ENCODE assay signal across 8 cellular contexts in the genomic region with DNA sequence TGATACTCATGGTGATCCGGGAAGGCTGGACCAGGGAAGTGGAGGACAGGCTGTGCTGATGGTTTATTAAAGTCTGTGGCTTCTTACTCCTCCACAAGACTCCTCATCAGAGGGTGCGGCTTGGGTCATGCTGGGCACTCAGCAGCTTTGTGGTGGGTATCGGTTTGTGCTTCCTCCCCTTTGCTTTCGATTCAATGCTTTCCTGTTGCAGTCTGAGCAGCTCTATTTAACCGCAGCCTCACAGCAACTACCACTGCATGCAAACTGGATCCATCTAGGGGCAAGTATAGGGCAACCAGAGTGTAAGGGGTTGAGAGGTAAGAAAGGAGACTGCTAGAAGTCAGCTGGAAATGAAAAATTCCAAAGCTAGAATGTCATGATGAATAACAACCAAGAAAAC. TPM values are rescaled to one million over a fixed set of nuclear protein-coding genes. Genes with fewer than 3 reads are reported as not detected.
DNase-seq lines count a peak whose midpoint lies in the region; ATAC-seq, FAIRE-seq and TF ChIP-seq lines count a peak whose summit lies in the region.
"Not testable (repeated sequence)": the region's sequence is repeated elsewhere in the genome, so short reads cannot be mapped to it uniquely, and the experiment has no call there.
"Had no signal": no experiment of that assay in that cellular context is flagged by ENCODE, and none has a peak within 500 bp of the region (broad histone marks: within the 10 kb centered on the region; RNA-seq: fewer than 3 reads in every experiment).

No MANE protein-coding gene starts in this region.

- not testable (repeated sequence) for TF ChIP-seq EP300 in GM12878 (IDR thresholded peaks at IDR 0.05; ENCODE audit: borderline replicate concordance in 1 of 2, control insufficient read depth in 1 of 2, low read depth in 2 of 2, low read length in 2 of 2)

- not testable (repeated sequence) for H3K36me3 Mint-ChIP-seq in naive thymus-derived CD4-positive, alpha-beta T cell

- not testable (repeated sequence) for TF ChIP-seq RAD21 in GM12878 (IDR thresholded peaks at IDR 0.05; ENCODE audit: insufficient read depth, low read depth, low read length)

- CTCF ChIA-PET in GM12878 (lab: Yijun Ruan, JAX); naive thymus-derived CD4-positive, alpha-beta T cell (lab: Charles Lee): not testable (repeated sequence)

- H3K4me3 Mint-ChIP-seq in naive thymus-derived CD4-positive, alpha-beta T cell: not testable (repeated sequence)

- not testable (repeated sequence) for H2AFZ ChIP-seq in GM12878 (ENCODE audit: control insufficient read depth, low read depth, low read length)

- not testable (repeated sequence) for DNase-seq in GM12878 (ENCODE audit: low read depth, low spot score); naive thymus-derived CD4-positive, alpha-beta T cell

- H4K20me1 ChIP-seq in GM12878 (ENCODE audit: control insufficient read depth, insufficient read depth): not testable (repeated sequence)

- not testable (repeated sequence) for H3K4me3 ChIP-seq in GM12878; naive thymus-derived CD4-positive, alpha-beta T cell (ENCODE audit: low read length)

- not testable (repeated sequence) for H3K4me1 Mint-ChIP-seq in naive thymus-derived CD4-positive, alpha-beta T cell

- not testable (repeated sequence) for H3K9me3 ChIP-seq in GM12878 (replicated peaks; ENCODE audit: control insufficient read depth, insufficient read depth, low read length); naive thymus-derived CD4-positive, alpha-beta T cell (ENCODE audit: control insufficient read depth in 2 of 3, low read length in 3 of 3)

- RAD21 ChIA-PET in GM12878 (lab: Charles Lee; ENCODE audit: unreplicated experiment): not testable (repeated sequence)

- not testable (repeated sequence) for H3K27me3 Mint-ChIP-seq in naive thymus-derived CD4-positive, alpha-beta T cell

- not testable (repeated sequence) for H3K27ac Mint-ChIP-seq in naive thymus-derived CD4-positive, alpha-beta T cell

- POLR2A ChIA-PET in GM12878 (lab: Charles Lee); naive thymus-derived CD4-positive, alpha-beta T cell (lab: Charles Lee): not testable (repeated sequence)

- no CpG with 5 or more reads among the region's 5 CpGs for WGBS in GM12878 (ENCODE audit: insufficient coverage, insufficient replicate concordance, low lambda C conversion rate, missing lambda C conversion rate)

- not testable (repeated sequence) for H3K27me3 ChIP-seq in GM12878 (replicated peaks in 1 of 2; ENCODE audit: control insufficient read depth in 2 of 2, insufficient read depth in 2 of 2, low read length in 1 of 2); naive thymus-derived CD4-positive, alpha-beta T cell (ENCODE audit: control insufficient read depth in 2 of 2, insufficient read depth in 2 of 2, low read length in 2 of 2)

- intact Hi-C loops in GM12878 (cut with micrococcal nuclease; ENCODE audit: unreplicated experiment); naive thymus-derived CD4-positive, alpha-beta T cell (cut with micrococcal nuclease): not testable (repeated sequence)

- H3K9me3 Mint-ChIP-seq in naive thymus-derived CD4-positive, alpha-beta T cell: not testable (repeated sequence)

- ATAC-seq in GM18870 (IDR thresholded peaks at IDR 0.05; ENCODE audit: unreplicated experiment) (peak; percentile 92), GM21367 (IDR thresholded peaks at IDR 0.05; ENCODE audit: unreplicated experiment) (peak; percentile 90), HG02678 (IDR thresholded peaks at IDR 0.05; ENCODE audit: unreplicated experiment) (peak; percentile 99), HG03103 (IDR thresholded peaks at IDR 0.05; ENCODE audit: low read depth, unreplicated experiment) (peak; percentile 83), HG03575 (IDR thresholded peaks at IDR 0.05; ENCODE audit: extremely low read depth, insufficient number of reproducible peaks, low FRiP score, unreplicated experiment) (peak; percentile 73), GM12878 (peak; percentile 99)
- peak; percentile 94 for ATAC-seq in naive thymus-derived CD4-positive, alpha-beta T cell

- H3K79me2 ChIP-seq in GM12878 (ENCODE audit: control insufficient read depth, insufficient read depth, low read length): not testable (repeated sequence)

- not testable (repeated sequence) for H3K9ac ChIP-seq in GM12878 (ENCODE audit: control insufficient read depth, insufficient read depth, low read length)

- not testable (repeated sequence) for TF ChIP-seq POLR2A in GM12878 (IDR thresholded peaks at IDR 0.05; ENCODE audit: low read depth, low read length)

- in situ Hi-C loops in GM12878 (cut with MboI): not testable (repeated sequence)

- SMC1A ChIA-PET in GM12878 (lab: Charles Lee; ENCODE audit: uncharacterized antibody, unreplicated experiment): not testable (repeated sequence)

- H3K4me1 ChIP-seq in GM12878 (ENCODE audit: control insufficient read depth, insufficient read depth, low read length); naive thymus-derived CD4-positive, alpha-beta T cell (ENCODE audit: control insufficient read depth in 2 of 2, insufficient read depth in 2 of 2, low read length in 2 of 2): not testable (repeated sequence)

- H3K4me2 ChIP-seq in GM12878 (ENCODE audit: control insufficient read depth, insufficient read depth): not testable (repeated sequence)

- H3K36me3 ChIP-seq in GM12878 (ENCODE audit: control insufficient read depth in 2 of 2, insufficient read depth in 2 of 2, low read length in 1 of 2); naive thymus-derived CD4-positive, alpha-beta T cell (ENCODE audit: control insufficient read depth in 2 of 3, insufficient read depth in 3 of 3, low read length in 3 of 3): not testable (repeated sequence)

- peak; percentile 96 for FAIRE-seq in GM12878 (lab: Jason Lieb, UNC)

- BruUV-seq in GM12878 (replicated peaks; lab: Mats Ljungman, UMichigan): not testable (repeated sequence)

- H3K27ac ChIP-seq in GM12878 (ENCODE audit: control insufficient read depth, insufficient read depth); naive thymus-derived CD4-positive, alpha-beta T cell (ENCODE audit: low read depth, low read length): not testable (repeated sequence)

- TF ChIP-seq CTCF in GM12878 (IDR thresholded peaks at IDR 0.05 in 2 of 3, conservative IDR thresholded peaks at IDR 0.05 in 1 of 3; ENCODE audit: control insufficient read depth in 2 of 3, extremely low read depth in 1 of 3, insufficient read depth in 1 of 3, low read depth in 3 of 3, low read length in 3 of 3): not testable (repeated sequence)

RNA-seq across cellular contexts. Expression of a gene that starts 9.8 kb away (rescaled TPM):
- total RNA-seq in GM12878 (2013; cell fraction: nucleolus; rRNA removed): 3.0 and 4.9 TPM in 2 replicates
- total RNA-seq in GM12878 (2014; rRNA removed): 5.1 and 11.8 TPM in 2 replicates
- total RNA-seq in GM12878 (2014; rRNA removed; fragmentation: Illumina TruSeq; extraction: Trizol): 0.18 and 0.67 TPM in 2 replicates
- total RNA-seq in GM12878 (2021): not detected in 2 replicates
- polyA plus RNA-seq in GM12878 (2011; ENCODE audit: low read depth): 6.4 TPM
- polyA plus RNA-seq in GM12878 (2011; rRNA removed): 0.82 and 25.5 TPM in 2 replicates
- polyA plus RNA-seq in GM12878 (2011; cell fraction: cytosol; rRNA removed): 21.5 and 26.6 TPM in 2 replicates
- polyA plus RNA-seq in GM12878 (2011; cell fraction: nucleus; rRNA removed): 6.2 and 6.8 TPM in 2 replicates
- polyA plus RNA-seq in GM12878 (2012): 0.79 and 4.0 TPM in 2 replicates
- 5.2 and 7.1 TPM in 2 replicates for polyA plus RNA-seq in GM12878 (2014; fragmentation: Illumina TruSeq; extraction: Trizol)
- polyA plus RNA-seq in GM12878 (2014; fragmentation: Nextera tagmentation; extraction: Ambion mirVana): under 1 TPM in 1 of 2 experiments, not detected in 1; 0.11 TPM
- 5.1 and 7.3 TPM in 2 replicates for polyA plus RNA-seq in GM12878 (2014; rRNA removed)
- 10 to 100 TPM in 1 of 2 experiments, 1 to 10 TPM in 1; 1.5 to 10.7 TPM for polyA plus RNA-seq in GM12878 (2016; fragmentation: Nextera tagmentation; extraction: Ambion mirVana)
- 8.0 and 22.8 TPM in 2 replicates for polyA minus RNA-seq in GM12878 (2011; rRNA and poly(A)+ RNA removed)
- 5.2 TPM in 1 of 2 replicates, not detected in the other for polyA minus RNA-seq in GM12878 (2011; cell fraction: cytosol; rRNA and poly(A)+ RNA removed)
- 0.36 and 0.48 TPM in 2 replicates for polyA minus RNA-seq in GM12878 (2011; cell fraction: nucleus; rRNA and poly(A)+ RNA removed)
- total RNA-seq in naive thymus-derived CD4-positive, alpha-beta T cell: under 1 TPM in 2 of 5 experiments, not detected in 3; 0.62 to 0.69 TPM
- 10 to 100 TPM in 1 of 2 donors, 1 to 10 TPM in 1; 3.7 to 11.2 TPM for polyA plus RNA-seq in naive thymus-derived CD4-positive, alpha-beta T cell
- total RNA-seq: neural crest cell had no signal
